In genomic region chr19:45404557-45405434, GRCh38 we compare ENCODE assay signal across 1 cellular context.
TF ChIP-seq lines count a peak whose summit lies in the region.

Gene PPP1R13L, minus strand, starts transcription at chr19:45405069. Its CDS starts 6,751 bp downstream, at chr19:45398318.

TF ChIP-seq in K562, 482 proteins besides CTCF, POLR2A, EP300 and RAD21 (continued from another document and continues in another):
- TF ChIP-seq PRPF4 (IDR thresholded peaks at IDR 0.05; ENCODE audit: insufficient read depth, low read depth, low read length, poor library complexity, severe bottlenecking): no peak
- TF ChIP-seq ZNF707 (CRISPR knock-in tag; conservative IDR thresholded peaks at IDR 0.05): no peak
- no peak for TF ChIP-seq ZBTB40 (IDR thresholded peaks at IDR 0.05)
- no peak for TF ChIP-seq ZBTB40 (CRISPR knock-in tag; IDR thresholded peaks at IDR 0.05)
- no peak for TF ChIP-seq ZBTB34 (CRISPR knock-in tag; IDR thresholded peaks at IDR 0.05)
- TF ChIP-seq NCOA2 (IDR thresholded peaks at IDR 0.05; ENCODE audit: partially characterized antibody in 2 of 2): no peak
- peak; percentile 39; the same call in 1 of the 2 replicates for TF ChIP-seq ZFX (CRISPR knock-in tag; IDR thresholded peaks at IDR 0.05)
- TF ChIP-seq ESRRB (CRISPR knock-in tag; IDR thresholded peaks at IDR 0.05; ENCODE audit: borderline replicate concordance): no peak
- TF ChIP-seq CREB1 (IDR thresholded peaks at IDR 0.05): no peak; the same call in 1 of the 2 replicates
- peak; percentile 51; the same call in 1 of the 2 replicates for TF ChIP-seq CREB1 (CRISPR knock-in tag; IDR thresholded peaks at IDR 0.05)
- TF ChIP-seq PHF20 (IDR thresholded peaks at IDR 0.05; ENCODE audit: partially characterized antibody): peak; percentile 63
- peak in 1 of 2 experiments; percentile 71; a peak in 1 of 4 replicates for TF ChIP-seq ARNT (IDR thresholded peaks at IDR 0.05)
- peak; percentile 98 for TF ChIP-seq BCOR (IDR thresholded peaks at IDR 0.05)
- TF ChIP-seq MNT (conservative IDR thresholded peaks at IDR 0.05): no peak; a peak in 1 of 4 replicates
- TF ChIP-seq CBX3 (IDR thresholded peaks at IDR 0.05; ENCODE audit: borderline replicate concordance in 1 of 2, low read length in 2 of 2): 0 out of 3 replicates have a peak, but pooled peaks of 1 of the 2 experiments have one; percentile 28
- no peak for TF ChIP-seq CHD4 (IDR thresholded peaks at IDR 0.05; ENCODE audit: insufficient read depth, insufficient replicate concordance, low read depth, low read length, poor library complexity, severe bottlenecking)
- TF ChIP-seq CAMTA2 (CRISPR knock-in tag; conservative IDR thresholded peaks at IDR 0.05): no peak
- TF ChIP-seq ZNF589 (CRISPR knock-in tag; IDR thresholded peaks at IDR 0.05; ENCODE audit: low read depth): no peak
- TF ChIP-seq RREB1 (CRISPR knock-in tag; IDR thresholded peaks at IDR 0.05): no peak
- TF ChIP-seq ZNF740 (CRISPR knock-in tag; IDR thresholded peaks at IDR 0.05): peak; percentile 77; the same call in 1 of the 2 replicates
- peak in 1 of 2 experiments; percentile 45; a peak in 1 of 4 replicates for TF ChIP-seq ZNF740 (tag; IDR thresholded peaks at IDR 0.05)
- TF ChIP-seq NCOA4 (IDR thresholded peaks at IDR 0.05; ENCODE audit: partially characterized antibody): no peak
- no peak for TF ChIP-seq SPI1 (IDR thresholded peaks at IDR 0.05; ENCODE audit: borderline replicate concordance, low read depth, low read length)
- TF ChIP-seq POLR3G (IDR thresholded peaks at IDR 0.05; ENCODE audit: extremely low read depth, insufficient read length, insufficient replicate concordance): no peak
- TF ChIP-seq LEF1 (IDR thresholded peaks at IDR 0.05): 0 out of 2 replicates have a peak, but pooled peaks have one; percentile 26
- TF ChIP-seq POLR2AphosphoS5 (IDR thresholded peaks at IDR 0.05; ENCODE audit: control insufficient read depth, insufficient read depth, low read depth, low read length): no peak
- peak in 1 of 2 experiments; percentile 42; a peak in 2 of 4 replicates for TF ChIP-seq HDAC1 (IDR thresholded peaks at IDR 0.05)
- TF ChIP-seq HMGN3 (IDR thresholded peaks at IDR 0.05; ENCODE audit: borderline replicate concordance, extremely low read depth, insufficient read length, low read depth, low read length): no peak
- no peak for TF ChIP-seq EGR1 (conservative IDR thresholded peaks at IDR 0.05)
- TF ChIP-seq MAX (CRISPR knock-in tag; IDR thresholded peaks at IDR 0.05): no peak
- TF ChIP-seq RBM15 (IDR thresholded peaks at IDR 0.05; ENCODE audit: insufficient read depth, low read length): no peak
- TF ChIP-seq UBTF (IDR thresholded peaks at IDR 0.05; ENCODE audit: borderline replicate concordance in 1 of 2, low read depth in 2 of 2, low read length in 2 of 2): no peak
- TF ChIP-seq BRD9 (IDR thresholded peaks at IDR 0.05; ENCODE audit: low read depth, partially characterized antibody): no peak
